9 cellular contexts compared by ENCODE assay signal in the genomic region with DNA sequence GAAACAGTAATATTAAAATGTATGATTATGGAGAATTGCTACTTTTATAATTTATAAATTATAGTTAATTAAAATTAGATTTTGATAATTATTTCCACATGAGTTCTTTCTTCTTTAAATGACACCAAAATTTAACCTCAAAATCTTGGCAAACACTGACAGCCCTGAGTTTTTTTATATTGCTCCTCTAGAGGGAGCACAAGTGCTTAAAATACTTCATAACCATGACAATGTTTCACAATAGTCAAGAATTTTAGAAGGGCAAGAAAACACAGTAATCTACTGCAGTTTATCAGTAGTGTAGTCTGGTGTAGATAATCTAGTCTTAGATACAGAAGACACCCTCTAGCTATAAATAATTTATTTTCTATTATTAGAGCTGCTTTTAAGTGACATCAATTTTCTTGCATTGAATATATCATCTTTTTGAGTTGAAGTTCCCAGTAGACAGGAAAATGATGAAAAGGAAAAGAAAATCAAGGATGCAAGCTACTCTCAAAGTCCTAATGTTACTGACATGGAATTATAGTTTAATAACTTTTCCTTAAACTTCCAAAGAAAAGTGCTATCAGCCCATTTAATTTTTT. TPM values are rescaled to one million over a fixed set of nuclear protein-coding genes. Genes with fewer than 3 reads are reported as not detected.
DNase-seq lines count a peak whose midpoint lies in the region; ATAC-seq and TF ChIP-seq lines count a peak whose summit lies in the region.
"Had no signal": no experiment of that assay in that cellular context is flagged by ENCODE, and none has a peak within 500 bp of the region (broad histone marks: within the 10 kb centered on the region; RNA-seq: fewer than 3 reads in every experiment).

No MANE protein-coding gene starts in this region.

- peak; percentile 84 to 86 for ATAC-seq in CD4-positive, CD25-positive, alpha-beta regulatory T cell (ENCODE audit: low read depth in 2 of 2)
- peak; percentile 57 for ATAC-seq in GM21390 (IDR thresholded peaks at IDR 0.05; ENCODE audit: unreplicated experiment)

- intact Hi-C loops in transverse colon (cut with DNase I; ENCODE audit: low total_unique reads), result loop anchor here (5.0 kb wide), 1 partner anchor 173 kb away; no protein-coding TSS in a partner anchor

- no peak for TF ChIP-seq POLR2A in transverse colon (IDR thresholded peaks at IDR 0.05)

- H3K27ac ChIP-seq in CD4-positive, CD25-positive, alpha-beta regulatory T cell (ENCODE audit: insufficient read depth, low read length, poor library complexity, severe bottlenecking), result no peak overlapping the region
- no peak overlapping the region for H3K27ac ChIP-seq in transverse colon

- TF ChIP-seq CTCF in brain (conservative IDR thresholded peaks at IDR 0.05), result peak; percentile 74 to 78
- peak; percentile 67 to 81 (median 73) for TF ChIP-seq CTCF in transverse colon (IDR thresholded peaks at IDR 0.05)

- no peaks in the 10 kb centered on the region for H3K9me3 ChIP-seq in CD4-positive, CD25-positive, alpha-beta regulatory T cell (ENCODE audit: control insufficient read depth in 2 of 2, low read length in 2 of 2)
- no peaks in the 10 kb centered on the region for H3K9me3 ChIP-seq in transverse colon

- peaks cover 7% of the 10 kb centered on the region for H3K27me3 Mint-ChIP-seq in CD4-positive, CD25-positive, alpha-beta regulatory T cell
- H3K27me3 Mint-ChIP-seq in brain, result peaks cover 8% of the 10 kb centered on the region
- peaks cover 3% of the 10 kb centered on the region for H3K27me3 Mint-ChIP-seq in T-helper 2 cell treated with Interferon-gamma antibody and Interleukin-4, amounts not matched to agents 5 μg/mL and 100 μg/mL, for 36 hours (ENCODE audit: low read depth)

- no peaks in the 10 kb centered on the region for H3K36me3 Mint-ChIP-seq in CD4-positive, CD25-positive, alpha-beta regulatory T cell
- H3K36me3 Mint-ChIP-seq in brain, result no peaks in the 10 kb centered on the region
- peaks cover 31% of the 10 kb centered on the region for H3K36me3 Mint-ChIP-seq in T-helper 2 cell treated with Interferon-gamma antibody and Interleukin-4, amounts not matched to agents 5 μg/mL and 100 μg/mL, for 36 hours (ENCODE audit: low read depth)
- H3K36me3 Mint-ChIP-seq: IgD-negative memory B cell had no signal

- no peak overlapping the region for H3K27ac Mint-ChIP-seq in CD4-positive, CD25-positive, alpha-beta regulatory T cell
- no peak overlapping the region for H3K27ac Mint-ChIP-seq in brain
- no peak overlapping the region for H3K27ac Mint-ChIP-seq in T-helper 2 cell treated with Interferon-gamma antibody and Interleukin-4, amounts not matched to agents 5 μg/mL and 100 μg/mL, for 36 hours

- no peak for TF ChIP-seq EP300 in transverse colon (IDR thresholded peaks at IDR 0.05; ENCODE audit: low read depth)

- H3K4me1 Mint-ChIP-seq in CD4-positive, CD25-positive, alpha-beta regulatory T cell, result peaks cover 26 to 36% (median 32%) of the 10 kb centered on the region in 4 donors
- peaks cover 4% of the 10 kb centered on the region for H3K4me1 Mint-ChIP-seq in brain
- H3K4me1 Mint-ChIP-seq in T-helper 2 cell treated with Interferon-gamma antibody and Interleukin-4, amounts not matched to agents 5 μg/mL and 100 μg/mL, for 36 hours (ENCODE audit: low read depth), result peaks cover 41% of the 10 kb centered on the region
- H3K4me1 Mint-ChIP-seq: IgD-negative memory B cell had no signal

- peaks cover 2% of the 10 kb centered on the region for H3K27me3 ChIP-seq in CD4-positive, CD25-positive, alpha-beta regulatory T cell (ENCODE audit: control insufficient read depth, insufficient read depth, low read length)
- no peaks in the 10 kb centered on the region for H3K27me3 ChIP-seq in transverse colon

- peaks cover 8% of the 10 kb centered on the region for H3K4me1 ChIP-seq in CD4-positive, CD25-positive, alpha-beta regulatory T cell (ENCODE audit: control insufficient read depth, insufficient read depth, low read length, poor library complexity, severe bottlenecking)
- peaks cover 0 to 17% (median 8%) of the 10 kb centered on the region in 4 donors for H3K4me1 ChIP-seq in transverse colon

- no peak overlapping the region for H3K4me3 Mint-ChIP-seq in CD4-positive, CD25-positive, alpha-beta regulatory T cell
- H3K4me3 Mint-ChIP-seq in brain, result no peak overlapping the region
- H3K4me3 Mint-ChIP-seq in T-helper 2 cell treated with Interferon-gamma antibody and Interleukin-4, amounts not matched to agents 5 μg/mL and 100 μg/mL, for 36 hours, result no peak overlapping the region
- H3K4me3 Mint-ChIP-seq: IgD-negative memory B cell had no signal

- in situ Hi-C loops in transverse colon (cut with MboI; ENCODE audit: low pct_ligation_motif_present in 1 of 4, low pct_unique_long_range_greater_than_20kb in 1 of 4, low sequenced_read_pairs in 3 of 4), result loop anchor here (5.0 to 25.0 kb wide), 4 partner anchors 162 to 178 kb away; no protein-coding TSS in a partner anchor

- H3K4me3 ChIP-seq in CD4-positive, CD25-positive, alpha-beta regulatory T cell (ENCODE audit: low read depth, low read length), result peak overlapping the region; percentile 28
- no peak overlapping the region for H3K4me3 ChIP-seq in transverse colon

- DNase-seq in CD4-positive, CD25-positive, alpha-beta regulatory T cell, result peak in 2 of 3 donors; percentile 70 to 76
- DNase-seq in NCI-H446 (lab: John Stamatoyannopoulos, UW) (peak; percentile 28 to 57), iris pigment epithelial cell (ENCODE audit: low read depth) (peak; percentile 66), transverse colon (no peak)
- no peak for DNase-seq in activated naive CD4-positive, alpha-beta T cell (lab: John Stamatoyannopoulos, UW)
- DNase-seq in T-helper 2 cell treated with Interferon-gamma antibody and Interleukin-4, amounts not matched to agents 5 μg/mL and 100 μg/mL, for 36 hours (ENCODE audit: low spot score), result no peak

- H3K36me3 ChIP-seq in CD4-positive, CD25-positive, alpha-beta regulatory T cell (ENCODE audit: control insufficient read depth, insufficient read depth, low read length), result no peaks in the 10 kb centered on the region
- no peaks in the 10 kb centered on the region for H3K36me3 ChIP-seq in transverse colon

- H3K9me3 Mint-ChIP-seq in CD4-positive, CD25-positive, alpha-beta regulatory T cell, result no peaks in the 10 kb centered on the region
- H3K9me3 Mint-ChIP-seq in brain, result no peaks in the 10 kb centered on the region
- H3K9me3 Mint-ChIP-seq in T-helper 2 cell treated with Interferon-gamma antibody and Interleukin-4, amounts not matched to agents 5 μg/mL and 100 μg/mL, for 36 hours, result no peaks in the 10 kb centered on the region
- H3K9me3 Mint-ChIP-seq: IgD-negative memory B cell had no signal

RNA-seq across cellular contexts. Expression of gene PTGER2, which starts 14.3 kb away (rescaled TPM):
- 23.1 TPM for total RNA-seq in CD4-positive, CD25-positive, alpha-beta regulatory T cell
- polyA plus RNA-seq in CD4-positive, CD25-positive, alpha-beta regulatory T cell, result 100 to 1,000 TPM in 1 of 4 donors, 10 to 100 TPM in 3; 56.7 to 138 (median 84.7) TPM
- not detected for polyA plus RNA-seq in brain (ENCODE audit: insufficient read depth, low read depth, low replicate concordance)
- total RNA-seq in transverse colon, result 1 to 10 TPM; 1.1 to 9.4 (median 4.9) TPM

RNA-seq across cellular contexts. Expression of gene PTGDR, which starts 32.3 kb away (rescaled TPM):
- 0.12 TPM for total RNA-seq in CD4-positive, CD25-positive, alpha-beta regulatory T cell
- under 1 TPM in 2 of 4 donors, not detected in 2; 0.07 to 0.22 TPM for polyA plus RNA-seq in CD4-positive, CD25-positive, alpha-beta regulatory T cell
- polyA plus RNA-seq in brain (ENCODE audit: insufficient read depth, low read depth, low replicate concordance), result 0.19 TPM
- 10 to 100 TPM; 12.3 to 30.1 (median 28.3) TPM for total RNA-seq in transverse colon

Comparison
In these comparisons a context has a peak if more than half of its experiments do, and no peak if none do; other contexts are left out.
1. DNase-seq: peak in CD4-positive, CD25-positive, alpha-beta regulatory T cell (2 of 3), NCI-H446 (2 of 2) and iris pigment epithelial cell (single experiment); none in transverse colon (single experiment), activated naive CD4-positive, alpha-beta T cell (0 of 4) and T-helper 2 cell treated with Interferon-gamma antibody and Interleukin-4, amounts not matched to agents 5 μg/mL and 100 μg/mL, for 36 hours (single experiment).
2. RNA of gene PTGDR, which starts 32.3 kb away (total RNA-seq): 12.3 to 30.1 TPM in transverse colon; 0.12 TPM in CD4-positive, CD25-positive, alpha-beta regulatory T cell (single experiment); every median in the first group is over 10 times any median in the second.